Comparison of ENCODE assay signal across 12 cellular contexts in genomic region chr4:1199556-1200331, GRCh38. TPM values are rescaled to one million over a fixed set of nuclear protein-coding genes. Genes with fewer than 3 reads are reported as not detected.
DNase-seq lines count a peak whose midpoint lies in the region; ATAC-seq and TF ChIP-seq lines count a peak whose summit lies in the region.
"Had no signal": no experiment of that assay in that cellular context is flagged by ENCODE, and none has a peak within 500 bp of the region (broad histone marks: within the 10 kb centered on the region; RNA-seq: fewer than 3 reads in every experiment).

No MANE protein-coding gene starts in this region.

- no peaks in the 10 kb centered on the region for H3K9me3 ChIP-seq in DND-41 (ENCODE audit: insufficient read depth, low read length, severe bottlenecking)
- no peaks in the 10 kb centered on the region for H3K9me3 ChIP-seq in T-helper 17 cell (ENCODE audit: control insufficient read depth, low read length, poor library complexity, severe bottlenecking)
- H3K9me3 ChIP-seq in esophagus squamous epithelium, result no peaks in the 10 kb centered on the region

- H3K36me3 ChIP-seq in DND-41 (ENCODE audit: insufficient read depth, low read length) (peaks cover 33% of the 10 kb centered on the region), esophagus squamous epithelium (no peaks in the 10 kb centered on the region), mesendoderm (ENCODE audit: control insufficient read depth, insufficient read depth, low read length) (no peaks in the 10 kb centered on the region)

- H3K27ac ChIP-seq in DND-41 (ENCODE audit: low read length) (peak overlapping the region; percentile 95), esophagus squamous epithelium (peak overlapping the region; percentile 53 to 93 (median 82)), mesendoderm (ENCODE audit: low read depth, low read length) (no peak overlapping the region)
- H3K27ac ChIP-seq: RWPE1 had no signal

- TF ChIP-seq POLR2A in esophagus squamous epithelium (IDR thresholded peaks at IDR 0.05), result no peak

- peaks cover 63% of the 10 kb centered on the region for H3K4me1 ChIP-seq in DND-41 (ENCODE audit: insufficient read depth, low read length)
- H3K4me1 ChIP-seq in esophagus squamous epithelium, result peaks cover 18 to 69% (median 27%) of the 10 kb centered on the region in 3 donors
- H3K4me1 ChIP-seq in mesendoderm (ENCODE audit: control insufficient read depth, low read depth, low read length), result no peaks in the 10 kb centered on the region

- ATAC-seq in DND-41 (ENCODE audit: insufficient read depth, low read depth) (no peak), T-helper 17 cell (no peak), GM21723 (IDR thresholded peaks at IDR 0.05; ENCODE audit: unreplicated experiment) (no peak)

- H3K4ac ChIP-seq in mesendoderm (ENCODE audit: low read depth, low read length), result no peak overlapping the region

- H3K23ac ChIP-seq in mesendoderm (ENCODE audit: low read length), result no peak overlapping the region

- H3K18ac ChIP-seq in mesendoderm (ENCODE audit: low read length), result no peak overlapping the region

- no peaks in the 10 kb centered on the region for H3K79me1 ChIP-seq in mesendoderm (ENCODE audit: low read length)

- no peak overlapping the region for H2BK15ac ChIP-seq in mesendoderm (replicated peaks; ENCODE audit: low read depth)

- no peak overlapping the region for H4K5ac ChIP-seq in mesendoderm (ENCODE audit: low read length)

- H3K4me1 Mint-ChIP-seq in T-helper 17 cell, result peaks cover 28% of the 10 kb centered on the region

- peaks cover 34% of the 10 kb centered on the region for H3K79me2 ChIP-seq in DND-41 (ENCODE audit: insufficient read depth, low read length)
- no peaks in the 10 kb centered on the region for H3K79me2 ChIP-seq in mesendoderm (ENCODE audit: control insufficient read depth, insufficient read depth, low read length)

- no peak overlapping the region for H2BK5ac ChIP-seq in mesendoderm (ENCODE audit: low read length)

- no peak overlapping the region for H2BK120ac ChIP-seq in mesendoderm (ENCODE audit: low read depth, low read length)

- DNase-seq in DND-41, result peak; percentile 5
- no peak for DNase-seq in T-helper 17 cell
- no peak for DNase-seq in esophagus squamous epithelium (lab: John Stamatoyannopoulos, UW)
- peak; percentile 68 for DNase-seq in posterior vena cava (ENCODE audit: low spot score)
- DNase-seq in ACHN, result no peak
- DNase-seq in NCI-H2029 (lab: John Stamatoyannopoulos, UW), result no peak
- no peak for DNase-seq in mesendoderm
- DNase-seq: DMS79 treated with DMSO at 0.1 percent for 48 hours, erythroblast, naive B cell had no signal

- H3K27me3 Mint-ChIP-seq in T-helper 17 cell, result no peaks in the 10 kb centered on the region
- H3K27me3 Mint-ChIP-seq: naive B cell had no signal

- H4K8ac ChIP-seq in mesendoderm (ENCODE audit: low read depth, low read length), result no peak overlapping the region

- in situ Hi-C loops in ACHN (cut with HindIII; ENCODE audit: low pct_ligation_motif_present, low pct_unique_long_range_greater_than_20kb, low sequenced_read_pairs), result no loop called here

- peak overlapping the region; percentile 86 for H3K4me2 ChIP-seq in DND-41 (ENCODE audit: insufficient read depth, low read length)
- H3K4me2 ChIP-seq in mesendoderm (ENCODE audit: low read length), result no peak overlapping the region

- H2AK5ac ChIP-seq in mesendoderm (ENCODE audit: low read length), result no peak overlapping the region

- WGBS in esophagus squamous epithelium, 2 donors, result 65 to 79% methylated on average over 17 to 18 of the region's 27 CpGs
- no CpG with 5 or more reads among the region's 27 CpGs for WGBS in mesendoderm (ENCODE audit: extremely low coverage, insufficient coverage, low lambda C conversion rate)

- no peak overlapping the region for H2AFZ ChIP-seq in DND-41 (ENCODE audit: low read depth, low read length)

- H3K56ac ChIP-seq in mesendoderm (ENCODE audit: low read length), result no peak overlapping the region

- H3K27me3 ChIP-seq in DND-41 (ENCODE audit: insufficient read depth, low read length, poor library complexity) (no peaks in the 10 kb centered on the region), esophagus squamous epithelium (peaks cover 0 to 9% (median 0%) of the 10 kb centered on the region in 4 donors), mesendoderm (ENCODE audit: insufficient read depth, low read length, poor library complexity) (no peaks in the 10 kb centered on the region)

- H3K27ac Mint-ChIP-seq in T-helper 17 cell, result peak overlapping the region; percentile 34

- H4K20me1 ChIP-seq in DND-41 (ENCODE audit: insufficient read depth, low read length), result no peaks in the 10 kb centered on the region

- TF ChIP-seq CTCF in DND-41 (IDR thresholded peaks at IDR 0.05; ENCODE audit: borderline replicate concordance, extremely low read depth, low read length, poor library complexity, severe bottlenecking) (no peak), esophagus squamous epithelium (IDR thresholded peaks at IDR 0.05) (no peak)

- H3K4me3 ChIP-seq in DND-41 (ENCODE audit: low read depth in 1 of 2, low read length in 2 of 2) (peak overlapping the region in 1 of 2 experiments; percentile 58; a peak in 2 of 4 replicates), esophagus squamous epithelium (peak overlapping the region in 3 of 4 donors; percentile 35 to 47 (median 41)), mesendoderm (ENCODE audit: low read length) (no peak overlapping the region)

- no peaks in the 10 kb centered on the region for H3K36me3 Mint-ChIP-seq in T-helper 17 cell (ENCODE audit: low read depth)
- H3K36me3 Mint-ChIP-seq: naive B cell had no signal

- intact Hi-C loops in esophagus squamous epithelium (cut with DNase I) (no loop called here), posterior vena cava (cut with DNase I) (no loop called here)

- H3K9ac ChIP-seq in DND-41 (ENCODE audit: low read depth, low read length), result peak overlapping the region; percentile 75
- no peak overlapping the region for H3K9ac ChIP-seq in mesendoderm (ENCODE audit: low read length)

- no peak overlapping the region for H3K4me3 Mint-ChIP-seq in T-helper 17 cell

RNA-seq across cellular contexts. Expression of gene SPON2, which starts 27.4 kb away (rescaled TPM):
- 1 to 10 TPM; 5.2 to 7.4 TPM for total RNA-seq in T-helper 17 cell
- total RNA-seq in esophagus squamous epithelium, result 10 to 100 TPM; 14.5 to 53.4 (median 21.3) TPM
- 10 to 100 TPM; 18.1 to 63.3 TPM for total RNA-seq in posterior vena cava
- 0.28 TPM for polyA plus RNA-seq in mesendoderm (2013, experiment 1 of 2)
- polyA plus RNA-seq in mesendoderm (2013, experiment 2 of 2), result 0.25 TPM

RNA-seq across cellular contexts. Expression of gene CTBP1, which starts 49.2 kb away (rescaled TPM):
- 100 to 1,000 TPM; 164 to 184 TPM for total RNA-seq in T-helper 17 cell
- 100 to 1,000 TPM in 3 of 4 donors, 10 to 100 TPM in 1; 72.2 to 121 (median 113) TPM for total RNA-seq in esophagus squamous epithelium
- total RNA-seq in posterior vena cava, result 100 to 1,000 TPM; 109 to 113 TPM
- 64.9 TPM for polyA plus RNA-seq in mesendoderm (2013, experiment 1 of 2)
- 65.1 TPM for polyA plus RNA-seq in mesendoderm (2013, experiment 2 of 2)

Comparison
In these comparisons a context has a peak if more than half of its experiments do, and no peak if none do; other contexts are left out.
1. DNase-seq: peak in DND-41 (single experiment) and posterior vena cava (single experiment); none in T-helper 17 cell (0 of 3), esophagus squamous epithelium (single experiment), ACHN (single experiment), NCI-H2029 (single experiment) and mesendoderm (single experiment).